ENCODE assay signal across 9 cellular contexts in genomic region chr4:180664766-180665368, GRCh38.
DNase-seq lines count a peak whose midpoint lies in the region; TF ChIP-seq lines count a peak whose summit lies in the region.
"Had no signal": no experiment of that assay in that cellular context is flagged by ENCODE, and none has a peak within 500 bp of the region (broad histone marks: within the 10 kb centered on the region; RNA-seq: fewer than 3 reads in every experiment).

No MANE protein-coding gene starts in this region.

- peak overlapping the region; percentile 80 for H3K27ac ChIP-seq in KMS-11
- H3K27ac ChIP-seq: BLaER1 treated with 17β-estradiol and CSF1 and Interleukin-3, amounts not matched to agents 10 nM and 100 nM had no signal

- peak; percentile 94 for TF ChIP-seq CTCF in KMS-11 (conservative IDR thresholded peaks at IDR 0.05; ENCODE audit: low read depth, low read length)

- H3K4me1 ChIP-seq in KMS-11 (ENCODE audit: low read depth, poor library complexity, severe bottlenecking), result peaks cover 39% of the 10 kb centered on the region
- H3K4me1 ChIP-seq: BLaER1 treated with 17β-estradiol and CSF1 and Interleukin-3, amounts not matched to agents 10 nM and 100 nM had no signal

- peak overlapping the region; percentile 65 for H3K9ac ChIP-seq in KMS-11
- H3K9ac ChIP-seq: BLaER1 treated with 17β-estradiol and CSF1 and Interleukin-3, amounts not matched to agents 10 nM and 100 nM had no signal

- DNase-seq in NOMO-1 (lab: John Stamatoyannopoulos, UW; ENCODE audit: unreplicated experiment in 2 of 2), result peak; percentile 19 to 59
- no peak for DNase-seq in NOMO-1 treated with dmso at 0.1 percent for 144 hours (lab: John Stamatoyannopoulos, UW; ENCODE audit: unreplicated experiment)
- peak; percentile 88 for DNase-seq in H4 (ENCODE audit: low spot score)
- DNase-seq in OCI-M1 (lab: John Stamatoyannopoulos, UW), result peak; percentile 94
- DNase-seq in activated naive CD4-positive, alpha-beta T cell treated with anti-CD3 and anti-CD28 coated beads, Interleukin-2, amount 50 U/mL, for 16 hours, result peak; percentile 33
- peak in 40 of 42 donors; percentile 17 to 95 (median 79) for DNase-seq in head of caudate nucleus
- DNase-seq in renal cortical epithelial cell (ENCODE audit: low read depth), result peak; percentile 81

- H3K36me3 ChIP-seq in KMS-11 (ENCODE audit: insufficient read depth), result no peaks in the 10 kb centered on the region
- H3K36me3 ChIP-seq: BLaER1 treated with 17β-estradiol and CSF1 and Interleukin-3, amounts not matched to agents 10 nM and 100 nM had no signal

- intact Hi-C loops in head of caudate nucleus (cut with DNase I), result no loop called here

- no peaks in the 10 kb centered on the region for H3K79me2 ChIP-seq in KMS-11 (ENCODE audit: insufficient read depth, low read depth)

- H4K20me1 ChIP-seq in KMS-11 (ENCODE audit: insufficient read depth), result no peaks in the 10 kb centered on the region
- H4K20me1 ChIP-seq: BLaER1 treated with 17β-estradiol and CSF1 and Interleukin-3, amounts not matched to agents 10 nM and 100 nM had no signal

- H3K4me3 ChIP-seq in KMS-11 (IDR thresholded peaks at IDR 0.05; ENCODE audit: insufficient read depth, low read depth, low read length), result no peak overlapping the region
- H3K4me3 ChIP-seq: BLaER1 treated with 17β-estradiol and CSF1 and Interleukin-3, amounts not matched to agents 10 nM and 100 nM had no signal

- peak overlapping the region; percentile 35; the same call in 1 of the 2 replicates for H2AFZ ChIP-seq in KMS-11 (ENCODE audit: low read depth)

- H3K27me3 ChIP-seq in KMS-11 (ENCODE audit: insufficient read depth, low read depth), result no peaks in the 10 kb centered on the region
- H3K27me3 ChIP-seq: BLaER1 treated with 17β-estradiol and CSF1 and Interleukin-3, amounts not matched to agents 10 nM and 100 nM had no signal

- H3K4me2 ChIP-seq in KMS-11, result peak overlapping the region; percentile 89
- H3K4me2 ChIP-seq: BLaER1 treated with 17β-estradiol and CSF1 and Interleukin-3, amounts not matched to agents 10 nM and 100 nM had no signal
